In the genomic region with DNA sequence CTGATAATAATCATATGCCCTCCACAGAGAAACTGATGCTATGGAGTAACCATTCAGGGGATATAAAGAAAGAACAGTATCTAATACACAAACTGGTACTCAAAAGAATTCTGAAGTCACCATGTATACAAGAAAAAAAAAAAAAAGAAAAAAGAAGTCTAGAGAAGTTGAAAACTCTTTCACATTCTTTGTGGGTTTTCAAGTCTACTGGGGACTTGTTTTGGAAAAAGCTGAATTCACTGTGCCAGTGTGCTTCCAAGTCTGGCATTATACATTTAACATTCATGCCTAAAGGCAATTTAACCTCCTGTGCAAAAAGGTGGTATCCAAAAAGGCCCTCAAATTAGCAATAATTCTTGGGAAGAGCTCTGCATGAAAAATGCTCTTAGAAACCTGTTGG, we compare ENCODE assay signal across 16 cellular contexts.
DNase-seq lines count a peak whose midpoint lies in the region; ATAC-seq and TF ChIP-seq lines count a peak whose summit lies in the region.
"Had no signal": no experiment of that assay in that cellular context is flagged by ENCODE, and none has a peak within 500 bp of the region (broad histone marks: within the 10 kb centered on the region; RNA-seq: fewer than 3 reads in every experiment).

No MANE protein-coding gene starts in this region.

- peaks cover 31% of the 10 kb centered on the region for H3K4me1 Mint-ChIP-seq in CD14-positive monocyte
- H3K4me1 Mint-ChIP-seq in endodermal cell, result peaks cover 2% of the 10 kb centered on the region

- H3K27me3 Mint-ChIP-seq in CD14-positive monocyte (ENCODE audit: low read depth in 3 of 3) (no peaks in the 10 kb centered on the region), endodermal cell (ENCODE audit: insufficient read depth) (no peaks in the 10 kb centered on the region)
- H3K27me3 Mint-ChIP-seq: activated naive CD8-positive, alpha-beta T cell treated with anti-CD3 and anti-CD28 coated beads, Interleukin-2, amount 10 ng/mL, durations not matched to agents 7 days and 5 days; progenitor cell of endocrine pancreas had no signal

- no peaks in the 10 kb centered on the region for H3K9me3 ChIP-seq in endodermal cell (ENCODE audit: control insufficient read depth, low read length)
- no peaks in the 10 kb centered on the region for H3K9me3 ChIP-seq in osteoblast (ENCODE audit: low read depth, low read length)
- no peaks in the 10 kb centered on the region for H3K9me3 ChIP-seq in gastrocnemius medialis
- H3K9me3 ChIP-seq in suprapubic skin, result no peaks in the 10 kb centered on the region
- H3K9me3 ChIP-seq: BLaER1, tibial nerve had no signal

- no peaks in the 10 kb centered on the region for H4K20me1 ChIP-seq in osteoblast (ENCODE audit: insufficient read depth, low read length)
- H4K20me1 ChIP-seq: BLaER1 had no signal

- peak overlapping the region in 6 of 7 donors; percentile 2 to 77 (median 39) for H3K27ac Mint-ChIP-seq in CD14-positive monocyte
- H3K27ac Mint-ChIP-seq in endodermal cell, result peak overlapping the region; percentile 23
- H3K27ac Mint-ChIP-seq: progenitor cell of endocrine pancreas had no signal

- DNase-seq in CD14-positive monocyte (ENCODE audit: low spot score) (no peak), M059J (ENCODE audit: low read depth) (peak; percentile 65), endodermal cell (no peak), osteoblast (ENCODE audit: insufficient read length, low spot score, missing footprints) (no peak), gastrocnemius medialis (no peak), suprapubic skin (ENCODE audit: low spot score in 2 of 2) (no peak), SKM-1 treated with dmso at 0.1 percent for 144 hours (lab: John Stamatoyannopoulos, UW; ENCODE audit: unreplicated experiment) (no peak)
- DNase-seq: activated naive CD8-positive, alpha-beta T cell treated with anti-CD3 and anti-CD28 coated beads, Interleukin-2, amount 10 ng/mL, durations not matched to agents 7 days and 5 days; NCI-H2029 treated with DMSO at 0.1 percent for 48 hours; NCI-H69 had no signal

- H3K27me3 ChIP-seq in endodermal cell (ENCODE audit: control insufficient read depth, insufficient read depth, low read length, poor library complexity, severe bottlenecking) (no peaks in the 10 kb centered on the region), osteoblast (ENCODE audit: insufficient read depth, low read length) (no peaks in the 10 kb centered on the region), gastrocnemius medialis (no peaks in the 10 kb centered on the region), suprapubic skin (no peaks in the 10 kb centered on the region)
- H3K27me3 ChIP-seq: BLaER1, tibial nerve had no signal

- TF ChIP-seq EP300 in suprapubic skin (IDR thresholded peaks at IDR 0.05), result no peak

- H3K9me3 Mint-ChIP-seq in CD14-positive monocyte, result peaks cover 0 to 1% (median 0%) of the 10 kb centered on the region in 7 donors
- no peaks in the 10 kb centered on the region for H3K9me3 Mint-ChIP-seq in endodermal cell
- H3K9me3 Mint-ChIP-seq: mesothelial cell of epicardium had no signal

- H3K4me3 ChIP-seq in endodermal cell (ENCODE audit: low read length) (no peak overlapping the region), osteoblast (ENCODE audit: insufficient read depth, low read length) (no peak overlapping the region), gastrocnemius medialis (no peak overlapping the region), suprapubic skin (no peak overlapping the region)
- H3K4me3 ChIP-seq: BLaER1, coronary artery, GM12878, tibial nerve had no signal

- H2AFZ ChIP-seq in osteoblast (ENCODE audit: low read length), result no peak overlapping the region

- no peak overlapping the region for H3K9ac ChIP-seq in endodermal cell (ENCODE audit: extremely low read depth, low read length, poor library complexity, severe bottlenecking)
- H3K9ac ChIP-seq: BLaER1 had no signal

- TF ChIP-seq POLR2A in gastrocnemius medialis (IDR thresholded peaks at IDR 0.05) (no peak), suprapubic skin (IDR thresholded peaks at IDR 0.05) (no peak)

- in situ Hi-C loops in gastrocnemius medialis (cut with MboI; ENCODE audit: low sequenced_read_pairs in 4 of 4), result no loop called here

- no peak overlapping the region for H3K4me3 Mint-ChIP-seq in CD14-positive monocyte
- no peak overlapping the region for H3K4me3 Mint-ChIP-seq in endodermal cell
- H3K4me3 Mint-ChIP-seq: mesothelial cell of epicardium had no signal

- no peak overlapping the region for H3K27ac ChIP-seq in endodermal cell (ENCODE audit: low read depth, low read length)
- H3K27ac ChIP-seq in osteoblast (ENCODE audit: low read depth, low read length), result peak overlapping the region; percentile 85
- H3K27ac ChIP-seq in gastrocnemius medialis, result no peak overlapping the region
- no peak overlapping the region for H3K27ac ChIP-seq in suprapubic skin
- H3K27ac ChIP-seq: BLaER1 had no signal

- intact Hi-C loops in CD14-positive monocyte (cut with micrococcal nuclease), result no loop called here
- intact Hi-C loops in gastrocnemius medialis (cut with DNase I; ENCODE audit: low total_unique reads), result no loop called here

- H3K36me3 Mint-ChIP-seq in CD14-positive monocyte (peaks cover 76 to 85% of the 10 kb centered on the region in 2 donors), endodermal cell (ENCODE audit: low read depth) (peaks cover 65% of the 10 kb centered on the region)

- peaks cover 16% of the 10 kb centered on the region for H3K79me2 ChIP-seq in osteoblast (ENCODE audit: insufficient read depth, low read length)

- H3K4me1 ChIP-seq in endodermal cell (ENCODE audit: control insufficient read depth, insufficient read depth, low read length) (no peaks in the 10 kb centered on the region), osteoblast (ENCODE audit: insufficient read depth, low read length) (peaks cover 44% of the 10 kb centered on the region), gastrocnemius medialis (peaks cover 25 to 65% of the 10 kb centered on the region in 2 donors), suprapubic skin (peaks cover 36% of the 10 kb centered on the region)
- H3K4me1 ChIP-seq: BLaER1 had no signal

- ATAC-seq in gastrocnemius medialis, result no peak

- H3K36me3 ChIP-seq in endodermal cell (ENCODE audit: control insufficient read depth, insufficient read depth, low read length) (peaks cover 61% of the 10 kb centered on the region), osteoblast (ENCODE audit: insufficient read depth, low read length) (peaks cover 32% of the 10 kb centered on the region), gastrocnemius medialis (peaks cover 0 to 11% of the 10 kb centered on the region in 2 donors), suprapubic skin (peaks cover 38% of the 10 kb centered on the region)

- peak overlapping the region; percentile 52 for H3K4me2 ChIP-seq in osteoblast (ENCODE audit: insufficient read depth, low read length)
- H3K4me2 ChIP-seq: BLaER1 had no signal

- TF ChIP-seq CTCF in CD14-positive monocyte (IDR thresholded peaks at IDR 0.05) (no peak), endodermal cell (conservative IDR thresholded peaks at IDR 0.05) (no peak), osteoblast (IDR thresholded peaks at IDR 0.05; ENCODE audit: extremely low read depth, low read depth, low read length) (no peak), gastrocnemius medialis (IDR thresholded peaks at IDR 0.05 in 4 of 5, conservative IDR thresholded peaks at IDR 0.05 in 1 of 5) (no peak), suprapubic skin (IDR thresholded peaks at IDR 0.05) (no peak)
